ENCODE assay signal across 30 cellular contexts in genomic region chr6:136420853-136421252, GRCh38.
"Had no signal": no experiment of that assay in that cellular context is flagged by ENCODE, and none has a peak within 500 bp of the region (broad histone marks: within the 10 kb centered on the region; RNA-seq: fewer than 3 reads in every experiment).

No MANE protein-coding gene starts in this region.

- H3K4me3 Mint-ChIP-seq: activated CD4-positive, alpha-beta T cell treated with anti-CD3 and anti-CD28 coated beads for 36 hours; activated T-cell treated with anti-CD3 and anti-CD28 coated beads, Interleukin-2, amount 50 U/mL, for 72 hours; memory B cell; naive thymus-derived CD8-positive, alpha-beta T cell; neural crest cell; stimulated activated memory B cell treated with anti-CD40 and anti-IgM and Interleukin-4, amounts not matched to agents 10 μg/mL and 1 μg/mL and 100 μg/mL, for 72 hours; stimulated activated naive CD8-positive, alpha-beta T cell treated with anti-CD3 and anti-CD28 coated beads, Interleukin-15, amount 100 ng/mL, for 72 hours; T-helper 2 cell treated with Interferon-gamma antibody and Interleukin-4, amounts not matched to agents 5 μg/mL and 100 μg/mL, for 36 hours had no signal

- H3K9me3 ChIP-seq: body of pancreas, esophagus muscularis mucosa, pancreas, psoas muscle, right atrium auricular region, tibial artery had no signal

- H3K4me3 ChIP-seq: body of pancreas, esophagus muscularis mucosa, pancreas, psoas muscle, right atrium auricular region, smooth muscle cell, tibial artery had no signal

- H3K36me3 Mint-ChIP-seq: activated naive CD4-positive, alpha-beta T cell treated with anti-CD3 and anti-CD28 coated beads, Interleukin-2, amount 50 U/mL, for 72 hours; memory B cell; naive thymus-derived CD8-positive, alpha-beta T cell; stimulated activated memory B cell treated with anti-CD40 and anti-IgM and Interleukin-4, amounts not matched to agents 10 μg/mL and 1 μg/mL and 100 μg/mL, for 72 hours had no signal

- H3K4me1 ChIP-seq: esophagus muscularis mucosa, foreskin keratinocyte, psoas muscle, right atrium auricular region, tibial artery had no signal

- H3K4me1 Mint-ChIP-seq: activated CD4-positive, alpha-beta T cell treated with anti-CD3 and anti-CD28 coated beads for 36 hours; memory B cell; naive thymus-derived CD8-positive, alpha-beta T cell; neural crest cell; stimulated activated memory B cell treated with anti-CD40 and anti-IgM and Interleukin-4, amounts not matched to agents 10 μg/mL and 1 μg/mL and 100 μg/mL, for 72 hours; stimulated activated naive CD8-positive, alpha-beta T cell treated with anti-CD3 and anti-CD28 coated beads, Interleukin-15, amount 100 ng/mL, for 72 hours had no signal

- H3K4me2 ChIP-seq: smooth muscle cell had no signal

- H3K27ac Mint-ChIP-seq: activated CD4-positive, alpha-beta T cell treated with anti-CD3 and anti-CD28 coated beads for 36 hours; activated naive CD4-positive, alpha-beta T cell treated with anti-CD3 and anti-CD28 coated beads, Interleukin-2, amount 50 U/mL, for 72 hours; activated T-cell treated with anti-CD3 and anti-CD28 coated beads, Interleukin-2, amount 50 U/mL, for 72 hours; memory B cell; stimulated activated memory B cell treated with anti-CD40 and anti-IgM and Interleukin-4, amounts not matched to agents 10 μg/mL and 1 μg/mL and 100 μg/mL, for 72 hours; stimulated activated naive CD8-positive, alpha-beta T cell treated with anti-CD3 and anti-CD28 coated beads, Interleukin-15, amount 100 ng/mL, for 72 hours; T-helper 2 cell treated with Interferon-gamma antibody and Interleukin-4, amounts not matched to agents 5 μg/mL and 100 μg/mL, for 36 hours had no signal

- H3K9me3 Mint-ChIP-seq: activated naive CD4-positive, alpha-beta T cell treated with anti-CD3 and anti-CD28 coated beads, Interleukin-2, amount 50 U/mL, for 72 hours; activated T-cell treated with anti-CD3 and anti-CD28 coated beads, Interleukin-2, amount 50 U/mL, for 72 hours; memory B cell; naive thymus-derived CD8-positive, alpha-beta T cell; neural crest cell; stimulated activated memory B cell treated with anti-CD40 and anti-IgM and Interleukin-4, amounts not matched to agents 10 μg/mL and 1 μg/mL and 100 μg/mL, for 72 hours; stimulated activated naive CD8-positive, alpha-beta T cell treated with anti-CD3 and anti-CD28 coated beads, Interleukin-15, amount 100 ng/mL, for 72 hours; T-helper 2 cell treated with Interferon-gamma antibody and Interleukin-4, amounts not matched to agents 5 μg/mL and 100 μg/mL, for 36 hours had no signal

- FAIRE-seq: pancreas had no signal

- H3K36me3 ChIP-seq: esophagus muscularis mucosa, pancreas, right atrium auricular region had no signal

- H3K27me3 ChIP-seq: body of pancreas, esophagus muscularis mucosa, foreskin keratinocyte, pancreas, right atrium auricular region, tibial artery had no signal

- H3K27ac ChIP-seq: body of pancreas, esophagus muscularis mucosa, foreskin keratinocyte, pancreas, psoas muscle, right atrium auricular region, tibial artery had no signal

- ATAC-seq: activated CD4-positive, alpha-beta T cell treated with anti-CD3 and anti-CD28 coated beads for 36 hours; activated naive CD4-positive, alpha-beta T cell treated with anti-CD3 and anti-CD28 coated beads, Interleukin-2, amount 50 U/mL, for 72 hours; activated T-cell treated with anti-CD3 and anti-CD28 coated beads, Interleukin-2, amount 50 U/mL, for 72 hours; body of pancreas; foreskin keratinocyte; naive thymus-derived CD8-positive, alpha-beta T cell; pancreas; psoas muscle; stimulated activated memory B cell treated with anti-CD40 and anti-IgM and Interleukin-4, amounts not matched to agents 10 μg/mL and 1 μg/mL and 100 μg/mL, for 72 hours; stimulated activated naive CD8-positive, alpha-beta T cell treated with anti-CD3 and anti-CD28 coated beads, Interleukin-15, amount 100 ng/mL, for 72 hours had no signal

- DNase-seq: activated CD4-positive, alpha-beta T cell treated with anti-CD3 and anti-CD28 coated beads for 36 hours; activated CD4-positive, alpha-beta T cell treated with anti-CD3 and anti-CD28 coated beads, Interleukin-2, amount 50 U/mL, for 4 hours; activated CD4-positive, CD25-positive, alpha-beta regulatory T cell; activated naive CD4-positive, alpha-beta T cell; activated T-cell treated with anti-CD3 and anti-CD28 coated beads for 4 hours; activated T-cell treated with anti-CD3 and anti-CD28 coated beads, Interleukin-2, amount 50 U/mL, for 72 hours; aorta; body of pancreas; cerebellar nuclear complex; cortex of kidney; foreskin keratinocyte; islet precursor cell; naive thymus-derived CD8-positive, alpha-beta T cell; nucleus accumbens; pancreas; psoas muscle; stimulated activated CD4-positive, alpha-beta T cell treated with anti-CD3 and anti-CD28 coated beads, Interleukin-1b, Interleukin-23, amount 100 ng/mL, for 48 hours; stimulated activated CD4-positive, alpha-beta T cell treated with anti-CD3 and anti-CD28 coated beads, Interleukin-4, amount 100 ng/mL, for 4 hours; stimulated activated CD8-positive, alpha-beta memory T cell treated with anti-CD3 and anti-CD28 coated beads, Interleukin-4, amount 100 ng/mL, for 48 hours; stimulated activated naive CD8-positive, alpha-beta T cell treated with anti-CD3 and anti-CD28 coated beads, Interleukin-15, amount 100 ng/mL, for 72 hours; T-helper 1 cell; tibial artery had no signal

- H3K27me3 Mint-ChIP-seq: activated CD4-positive, alpha-beta T cell treated with anti-CD3 and anti-CD28 coated beads for 36 hours; stimulated activated naive CD8-positive, alpha-beta T cell treated with anti-CD3 and anti-CD28 coated beads, Interleukin-15, amount 100 ng/mL, for 72 hours had no signal
